Comparison of ENCODE assay signal across 10 cellular contexts in genomic region chr1:94994805-94995204, GRCh38.
"Had no signal": no experiment of that assay in that cellular context is flagged by ENCODE, and none has a peak within 500 bp of the region (broad histone marks: within the 10 kb centered on the region; RNA-seq: fewer than 3 reads in every experiment).

No MANE protein-coding gene starts in this region.

- H3K9me3 ChIP-seq: adrenal gland, body of pancreas, pancreas, transverse colon had no signal

- H3K27me3 ChIP-seq: adrenal gland, body of pancreas, pancreas, transverse colon had no signal

- H3K27ac ChIP-seq: pancreas had no signal

- ATAC-seq: activated CD4-positive, CD25-positive, alpha-beta regulatory T cell treated with anti-CD3 and anti-CD28 coated beads, Interleukin-2, amount 50 U/mL, for 24 hours; body of pancreas; esophagus mucosa had no signal

- H3K4me3 ChIP-seq: adrenal gland, body of pancreas, pancreas, transverse colon had no signal

- DNase-seq: activated naive CD4-positive, alpha-beta T cell treated with anti-CD3 and anti-CD28 coated beads, Interleukin-2, amount 50 U/mL, for 16 hours; adrenal gland; body of pancreas; pancreas; retina; small intestine; T-helper 2 cell; transverse colon had no signal

- H3K36me3 ChIP-seq: adrenal gland, pancreas, transverse colon had no signal
